In the genomic region with DNA sequence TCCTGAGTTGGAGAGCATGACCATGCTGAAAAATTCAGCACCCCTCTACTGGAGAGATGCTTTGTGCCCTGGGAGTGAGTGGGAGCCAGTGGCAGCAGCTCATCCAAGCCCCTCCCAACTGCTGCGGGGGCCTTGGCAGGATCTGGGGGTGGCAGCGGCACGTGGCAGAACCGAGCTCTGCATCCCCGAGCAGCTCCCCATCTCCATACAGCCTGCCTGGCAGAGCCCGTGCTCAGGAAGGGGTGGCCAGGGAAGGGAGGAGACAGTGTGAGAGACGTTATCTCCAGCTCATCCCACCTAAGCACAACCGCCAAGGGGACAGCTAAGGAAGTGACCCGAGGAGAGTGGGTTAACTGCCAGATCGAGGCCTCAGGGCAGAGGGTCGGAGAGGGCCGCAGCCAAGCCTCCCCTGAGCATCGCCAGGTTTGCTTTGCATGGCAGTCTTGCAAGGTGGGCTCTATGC, we compare ENCODE assay signal across 9 cellular contexts. TPM values are rescaled to one million over a fixed set of nuclear protein-coding genes. Genes with fewer than 3 reads are reported as not detected.
DNase-seq lines count a peak whose midpoint lies in the region; ATAC-seq, FAIRE-seq and TF ChIP-seq lines count a peak whose summit lies in the region.
"Had no signal": no experiment of that assay in that cellular context is flagged by ENCODE, and none has a peak within 500 bp of the region (broad histone marks: within the 10 kb centered on the region; RNA-seq: fewer than 3 reads in every experiment).

No MANE protein-coding gene starts in this region.

- H3K56ac ChIP-seq in H1 (replicated peaks; ENCODE audit: insufficient read length, low read depth, low read length), result no peak overlapping the region

- TF ChIP-seq POLR2A in H1 (IDR thresholded peaks at IDR 0.05; ENCODE audit: control extremely low read depth in 1 of 2, low read depth in 2 of 2, low read length in 2 of 2), result no peak

- intact Hi-C loops in Panc1 (cut with micrococcal nuclease; ENCODE audit: unreplicated experiment), result no loop called here
- intact Hi-C loops in pancreas (cut with DNase I), result no loop called here

- no peak overlapping the region for H2AFZ ChIP-seq in H1 (ENCODE audit: low read length)

- H3K9me3 ChIP-seq in Panc1 (ENCODE audit: control insufficient read depth, insufficient read depth, low read depth, low read length), result no peaks in the 10 kb centered on the region
- H3K9me3 ChIP-seq in H1 (ENCODE audit: insufficient read depth in 2 of 2, low read depth in 1 of 2, low read length in 1 of 2), result no peaks in the 10 kb centered on the region
- H3K9me3 ChIP-seq in pancreas, result no peaks in the 10 kb centered on the region

- in situ Hi-C loops in Panc1 (cut with HindIII; ENCODE audit: low pct_unique_long_range_greater_than_20kb, low sequenced_read_pairs), result no loop called here

- H2BK5ac ChIP-seq in H1 (ENCODE audit: low read depth, low read length), result 0 out of 2 replicates have a peak overlapping the region, but pooled peaks have one; percentile 39

- no peak for TF ChIP-seq CTCF in C4-2B (conservative IDR thresholded peaks at IDR 0.05)
- no peak for TF ChIP-seq CTCF in Panc1 (IDR thresholded peaks at IDR 0.05)
- no peak for TF ChIP-seq CTCF in H1 (IDR thresholded peaks at IDR 0.05; ENCODE audit: control extremely low read depth in 1 of 3, insufficient read depth in 1 of 3, low read depth in 1 of 3, low read length in 3 of 3)
- no peak for TF ChIP-seq CTCF in pancreas (IDR thresholded peaks at IDR 0.05)
- TF ChIP-seq CTCF in foreskin fibroblast (IDR thresholded peaks at IDR 0.05; ENCODE audit: low read depth, low read length), result no peak

- no peak overlapping the region for H2AK5ac ChIP-seq in H1 (ENCODE audit: low read depth, low read length)

- no peak overlapping the region for H3K14ac ChIP-seq in H1 (ENCODE audit: insufficient read length)

- no peak overlapping the region for H2BK120ac ChIP-seq in H1 (replicated peaks; ENCODE audit: low read depth, low read length)

- CTCF ChIA-PET in Panc1 (lab: Charles Lee) (interaction anchor here (0.5 to 1.3 kb wide), 2 partner anchors 42 to 72 kb away, joined by 3 to 7 read pairs; no protein-coding TSS in a partner anchor), H1 (lab: Charles Lee; ENCODE audit: partially characterized antibody) (interaction anchor here (0.7 to 35.5 kb wide), 35 partner anchors 8 to 413 kb away, joined by 3 to 825 read pairs (median 4); partner anchors contain the start of genes EEIG1 and NAIF1)

- peaks cover 23 to 28% of the 10 kb centered on the region in 2 experiments for H4K20me1 ChIP-seq in H1 (replicated peaks in 1 of 2; ENCODE audit: control insufficient read depth in 1 of 2, insufficient read depth in 2 of 2, low read length in 2 of 2)

- POLR2A ChIA-PET in Panc1 (lab: Charles Lee) (no interaction called here), H1 (lab: Charles Lee; ENCODE audit: partially characterized antibody) (interaction anchor here (1.0 to 2.1 kb wide), 5 partner anchors 9 to 93 kb away, joined by 3 to 9 read pairs (median 4); no protein-coding TSS in a partner anchor)

- FAIRE-seq in H1 (lab: Jason Lieb, UNC), result no peak
- no peak for FAIRE-seq in pancreas (lab: Jason Lieb, UNC)
- FAIRE-seq: D721Med had no signal

- no peak overlapping the region for H3K23ac ChIP-seq in H1 (ENCODE audit: insufficient read length)

- H4K5ac ChIP-seq in H1 (ENCODE audit: insufficient read length, low read depth, low read length), result no peak overlapping the region

- H3K27ac ChIP-seq in C4-2B (peak overlapping the region; percentile 72), Panc1 (ENCODE audit: low read length) (peak overlapping the region; percentile 85), H1 (ENCODE audit: low read depth, low read length) (no peak overlapping the region), pancreas (peak overlapping the region; percentile 48 to 85 (median 74))

- no peak overlapping the region; the same call in 1 of the 2 replicates for H4K8ac ChIP-seq in H1 (ENCODE audit: extremely low read depth, insufficient read depth, low read length)

- ATAC-seq in Panc1 (peak; percentile 20), pancreas (no peak)

- H3K4me2 ChIP-seq in H1 (ENCODE audit: insufficient read depth in 1 of 2, low read depth in 2 of 2, low read length in 2 of 2), result no peak overlapping the region

- peaks cover 88% of the 10 kb centered on the region for H3K4me1 ChIP-seq in Panc1 (ENCODE audit: control insufficient read depth, insufficient read depth, low read length)
- H3K4me1 ChIP-seq in H1 (replicated peaks in 1 of 4; ENCODE audit: control insufficient read depth in 3 of 4, insufficient read depth in 4 of 4, low read length in 3 of 4), result peaks cover 0 to 11% (median 7%) of the 10 kb centered on the region in 4 experiments; a peak in 4 of 7 replicates
- peaks cover 36 to 52% (median 43%) of the 10 kb centered on the region in 3 donors for H3K4me1 ChIP-seq in pancreas

- H3K4me3 ChIP-seq in Panc1 (ENCODE audit: low read depth in 2 of 2, low read length in 2 of 2) (peak overlapping the region in 1 of 2 experiments; percentile 9; a peak in 1 of 4 replicates), H1 (ENCODE audit: extremely low read depth in 1 of 4, insufficient read depth in 2 of 4, low read depth in 3 of 4, low read length in 4 of 4) (no peak overlapping the region), pancreas (no peak overlapping the region), foreskin fibroblast (ENCODE audit: low read depth in 1 of 2, low read length in 2 of 2) (no peak overlapping the region)

- H2BK12ac ChIP-seq in H1 (ENCODE audit: low read depth, low read length), result 0 out of 2 replicates have a peak overlapping the region, but pooled peaks have one; percentile 19

- TF ChIP-seq EP300 in H1 (IDR thresholded peaks at IDR 0.05; ENCODE audit: borderline replicate concordance in 1 of 2, low read depth in 2 of 2, low read length in 2 of 2), result no peak

- peak overlapping the region; percentile 15 for H4K91ac ChIP-seq in H1 (replicated peaks; ENCODE audit: insufficient read length, low read length)

- H3K79me1 ChIP-seq in H1 (ENCODE audit: low read depth, low read length), result peaks cover 23% of the 10 kb centered on the region

- H3K36me3 ChIP-seq in Panc1 (ENCODE audit: control insufficient read depth, insufficient read depth, low read length) (no peaks in the 10 kb centered on the region), H1 (ENCODE audit: control insufficient read depth in 2 of 4, insufficient read depth in 4 of 4, low read length in 3 of 4) (peaks cover 0 to 2% (median 0%) of the 10 kb centered on the region in 4 experiments; a peak in 2 of 8 replicates), pancreas (no peaks in the 10 kb centered on the region)

- TF ChIP-seq RAD21 in H1 (IDR thresholded peaks at IDR 0.05 in 1 of 2, conservative IDR thresholded peaks at IDR 0.05 in 1 of 2; ENCODE audit: low read depth in 2 of 2, low read length in 2 of 2), result no peak

- H3K4ac ChIP-seq in H1 (replicated peaks; ENCODE audit: insufficient read length, low read depth, low read length), result no peak overlapping the region

- no peak overlapping the region for H3K18ac ChIP-seq in H1 (ENCODE audit: extremely low read depth, low read length)

- H3K79me2 ChIP-seq in H1 (ENCODE audit: control insufficient read depth in 1 of 2, insufficient read depth in 2 of 2, low read length in 2 of 2), result peaks cover 0 to 78% of the 10 kb centered on the region in 2 experiments; a peak in 2 of 4 replicates

- DNase-seq in Panc1 (ENCODE audit: low read depth, low spot score), result no peak
- DNase-seq in H1 (ENCODE audit: low read depth in 1 of 2, low spot score in 2 of 2), result no peak
- peak in 1 of 6 donors; percentile 60 for DNase-seq in pancreas
- DNase-seq in stimulated activated CD4-positive, alpha-beta T cell treated with anti-CD3 and anti-CD28 coated beads, Interleukin-2, amount 100 ng/mL, for 48 hours, result no peak
- no peak for DNase-seq in stimulated activated naive CD4-positive, alpha-beta T cell treated with Interleukin-2 at 50 U/mL for 16 hours (lab: John Stamatoyannopoulos, UW)
- no peak for DNase-seq in foreskin fibroblast
- no peak for DNase-seq in NOMO-1 treated with DMSO at 0.1 percent for 48 hours (lab: John Stamatoyannopoulos, UW; ENCODE audit: unreplicated experiment)

- no peak overlapping the region for H2BK15ac ChIP-seq in H1 (ENCODE audit: low read length)

- H3K9ac ChIP-seq in H1 (replicated peaks in 1 of 4; ENCODE audit: extremely low read depth in 1 of 4, low read depth in 3 of 4, low read length in 3 of 4), result no peak overlapping the region

- WGBS in H1 (ENCODE audit: extremely low coverage in 1 of 2, insufficient coverage in 1 of 2, insufficient read length in 1 of 2, insufficient replicate concordance in 2 of 2, low coverage in 1 of 2, low lambda C conversion rate in 2 of 2, missing lambda C conversion rate in 1 of 2), 2 experiments, result 85% methylated on average over 13 of the region's 13 CpGs; no CpG with 5 or more reads in 1 of the 2 experiments
- 52 to 59% methylated on average over 13 of the region's 13 CpGs for WGBS in pancreas, 2 donors

- no peak overlapping the region for H2BK20ac ChIP-seq in H1 (ENCODE audit: low read length)

- BruUV-seq in Panc1 (replicated peaks; lab: Mats Ljungman, UMichigan), result no TSS peak

- H3K23me2 ChIP-seq in H1 (ENCODE audit: low read depth, low read length), result no peaks in the 10 kb centered on the region

- no peaks in the 10 kb centered on the region for H3K27me3 ChIP-seq in Panc1 (ENCODE audit: control insufficient read depth, insufficient read depth, low read length)
- no peaks in the 10 kb centered on the region for H3K27me3 ChIP-seq in H1 (replicated peaks in 1 of 4; ENCODE audit: control insufficient read depth in 3 of 4, extremely low read depth in 1 of 4, insufficient read depth in 3 of 4, low read length in 3 of 4)
- no peaks in the 10 kb centered on the region for H3K27me3 ChIP-seq in pancreas

RNA-seq across cellular contexts. Expression of gene DPM2, which starts 17.2 kb away (rescaled TPM):
- total RNA-seq in Panc1 (2021; ENCODE audit: unreplicated experiment) (58.7 TPM), pancreas (10 to 100 TPM; 19.6 to 34.9 (median 25.5) TPM)
- polyA plus RNA-seq in Panc1 (2012; ENCODE audit: insufficient read length), result 51.1 TPM
- total RNA-seq in H1 (2021; fragmentation: NEBNext Ultra II Directional; extraction: Animal tissue kit (Norgen Biotek cat#: 25700)), result 45.4 and 48.8 TPM in 2 replicates
- polyA plus RNA-seq in H1 (2011; rRNA removed) (95.4 and 110 TPM in 2 replicates), pancreas (10 to 100 TPM; 39.0 to 56.8 TPM)
- polyA plus RNA-seq in H1 (2011; cell fraction: cytosol; rRNA removed), result 55.5 TPM
- polyA plus RNA-seq in H1 (2011; cell fraction: nucleus; rRNA removed), result 67.9 TPM
- 34.5 to 60.4 TPM (median 57.6 TPM) in 4 replicates for polyA plus RNA-seq in H1 (2012, experiment 1 of 2)
- polyA plus RNA-seq in H1 (2012, experiment 2 of 2), result 64.1 TPM
- 39.2 TPM for polyA plus RNA-seq in H1 (2013, experiment 1 of 2)
- 39.2 TPM for polyA plus RNA-seq in H1 (2013, experiment 2 of 2)
- polyA minus RNA-seq in H1 (2011; rRNA and poly(A)+ RNA removed), result 37.7 and 56.7 TPM in 2 replicates
- polyA minus RNA-seq in H1 (2011; cell fraction: cytosol; rRNA and poly(A)+ RNA removed), result 37.1 TPM
- polyA minus RNA-seq in H1 (2011; cell fraction: nucleus; rRNA and poly(A)+ RNA removed), result 41.0 TPM

RNA-seq across cellular contexts. Expression of gene PIP5KL1, which starts 24.3 kb away (rescaled TPM):
- total RNA-seq in Panc1 (2021; ENCODE audit: unreplicated experiment) (7.8 TPM), pancreas (1 to 10 TPM; 1.0 to 2.2 (median 1.2) TPM)
- polyA plus RNA-seq in Panc1 (2012; ENCODE audit: insufficient read length), result 10.9 TPM
- total RNA-seq in H1 (2021; fragmentation: NEBNext Ultra II Directional; extraction: Animal tissue kit (Norgen Biotek cat#: 25700)), result 12.2 and 13.4 TPM in 2 replicates
- polyA plus RNA-seq in H1 (2011; rRNA removed) (15.4 and 27.4 TPM in 2 replicates), pancreas (1 to 10 TPM in 1 of 2 donors, under 1 TPM in 1; 0.80 to 2.5 TPM)
- 15.3 TPM for polyA plus RNA-seq in H1 (2011; cell fraction: cytosol; rRNA removed)
- polyA plus RNA-seq in H1 (2011; cell fraction: nucleus; rRNA removed), result 42.3 TPM
- polyA plus RNA-seq in H1 (2012, experiment 1 of 2), result 11.0 to 14.5 TPM (median 13.0 TPM) in 4 replicates
- 10.5 TPM for polyA plus RNA-seq in H1 (2012, experiment 2 of 2)
- polyA plus RNA-seq in H1 (2013, experiment 1 of 2), result 12.9 TPM
- polyA plus RNA-seq in H1 (2013, experiment 2 of 2), result 11.8 TPM
- polyA minus RNA-seq in H1 (2011; rRNA and poly(A)+ RNA removed), result 1.8 and 4.1 TPM in 2 replicates
- 16.4 TPM for polyA minus RNA-seq in H1 (2011; cell fraction: cytosol; rRNA and poly(A)+ RNA removed)
- 10.7 TPM for polyA minus RNA-seq in H1 (2011; cell fraction: nucleus; rRNA and poly(A)+ RNA removed)

RNA-seq across cellular contexts. Expression of gene EEIG1, which starts 25.9 kb away (rescaled TPM):
- total RNA-seq in Panc1 (2021; ENCODE audit: unreplicated experiment), result 361 TPM
- 215 TPM for polyA plus RNA-seq in Panc1 (2012; ENCODE audit: insufficient read length)
- total RNA-seq in H1 (2021; fragmentation: NEBNext Ultra II Directional; extraction: Animal tissue kit (Norgen Biotek cat#: 25700)), result 50.8 and 51.3 TPM in 2 replicates
- polyA plus RNA-seq in H1 (2011; rRNA removed), result 29.8 and 61.0 TPM in 2 replicates
- 21.7 TPM for polyA plus RNA-seq in H1 (2011; cell fraction: cytosol; rRNA removed)
- polyA plus RNA-seq in H1 (2011; cell fraction: nucleus; rRNA removed), result 44.6 TPM
- 25.4 to 46.5 TPM (median 38.1 TPM) in 4 replicates for polyA plus RNA-seq in H1 (2012, experiment 1 of 2)
- polyA plus RNA-seq in H1 (2012, experiment 2 of 2), result 23.9 TPM
- polyA plus RNA-seq in H1 (2013, experiment 1 of 2), result 23.7 TPM
- polyA plus RNA-seq in H1 (2013, experiment 2 of 2), result 21.4 TPM
- polyA minus RNA-seq in H1 (2011; rRNA and poly(A)+ RNA removed), result 17.4 and 17.6 TPM in 2 replicates
- polyA minus RNA-seq in H1 (2011; cell fraction: cytosol; rRNA and poly(A)+ RNA removed), result 13.5 TPM
- 20.7 TPM for polyA minus RNA-seq in H1 (2011; cell fraction: nucleus; rRNA and poly(A)+ RNA removed)
- 10 to 100 TPM; 47.7 to 85.4 (median 69.1) TPM for total RNA-seq in pancreas
- polyA plus RNA-seq in pancreas, result 10 to 100 TPM; 25.4 to 56.5 TPM

RNA-seq across cellular contexts. Expression of gene ST6GALNAC4, which starts 38.0 kb away (rescaled TPM):
- total RNA-seq in Panc1 (2021; ENCODE audit: unreplicated experiment), result 38.0 TPM
- 69.5 TPM for polyA plus RNA-seq in Panc1 (2012; ENCODE audit: insufficient read length)
- 21.8 and 27.0 TPM in 2 replicates for total RNA-seq in H1 (2021; fragmentation: NEBNext Ultra II Directional; extraction: Animal tissue kit (Norgen Biotek cat#: 25700))
- polyA plus RNA-seq in H1 (2011; rRNA removed), result 34.1 and 49.5 TPM in 2 replicates
- 27.6 TPM for polyA plus RNA-seq in H1 (2011; cell fraction: cytosol; rRNA removed)
- polyA plus RNA-seq in H1 (2011; cell fraction: nucleus; rRNA removed), result 38.3 TPM
- 11.6 to 21.8 TPM (median 18.9 TPM) in 4 replicates for polyA plus RNA-seq in H1 (2012, experiment 1 of 2)
- 18.6 TPM for polyA plus RNA-seq in H1 (2012, experiment 2 of 2)
- 26.2 TPM for polyA plus RNA-seq in H1 (2013, experiment 1 of 2)
- polyA plus RNA-seq in H1 (2013, experiment 2 of 2), result 25.6 TPM
- polyA minus RNA-seq in H1 (2011; rRNA and poly(A)+ RNA removed), result 16.4 and 19.0 TPM in 2 replicates
- 32.7 TPM for polyA minus RNA-seq in H1 (2011; cell fraction: cytosol; rRNA and poly(A)+ RNA removed)
- polyA minus RNA-seq in H1 (2011; cell fraction: nucleus; rRNA and poly(A)+ RNA removed), result 24.5 TPM
- 10 to 100 TPM; 25.9 to 66.6 (median 41.3) TPM for total RNA-seq in pancreas
- polyA plus RNA-seq in pancreas, result 10 to 100 TPM; 22.2 to 27.7 TPM

RNA-seq across cellular contexts. Expression of gene ST6GALNAC6, which starts 55.5 kb away (rescaled TPM):
- total RNA-seq in Panc1 (2021; ENCODE audit: unreplicated experiment), result 50.2 TPM
- polyA plus RNA-seq in Panc1 (2012; ENCODE audit: insufficient read length), result 98.1 TPM
- total RNA-seq in H1 (2021; fragmentation: NEBNext Ultra II Directional; extraction: Animal tissue kit (Norgen Biotek cat#: 25700)), result 37.7 and 43.7 TPM in 2 replicates
- 64.4 and 72.9 TPM in 2 replicates for polyA plus RNA-seq in H1 (2011; rRNA removed)
- 60.4 TPM for polyA plus RNA-seq in H1 (2011; cell fraction: cytosol; rRNA removed)
- 54.5 TPM for polyA plus RNA-seq in H1 (2011; cell fraction: nucleus; rRNA removed)
- polyA plus RNA-seq in H1 (2012, experiment 1 of 2), result 22.5 to 37.7 TPM (median 31.4 TPM) in 4 replicates
- 33.2 TPM for polyA plus RNA-seq in H1 (2012, experiment 2 of 2)
- 27.2 TPM for polyA plus RNA-seq in H1 (2013, experiment 1 of 2)
- polyA plus RNA-seq in H1 (2013, experiment 2 of 2), result 27.7 TPM
- 40.3 and 44.6 TPM in 2 replicates for polyA minus RNA-seq in H1 (2011; rRNA and poly(A)+ RNA removed)
- polyA minus RNA-seq in H1 (2011; cell fraction: cytosol; rRNA and poly(A)+ RNA removed), result 18.6 TPM
- 23.3 TPM for polyA minus RNA-seq in H1 (2011; cell fraction: nucleus; rRNA and poly(A)+ RNA removed)
- total RNA-seq in pancreas, result 10 to 100 TPM; 20.7 to 31.1 (median 26.0) TPM
- polyA plus RNA-seq in pancreas, result 10 to 100 TPM; 30.6 to 35.7 TPM
